In genomic region chr1:3031401-3032221, GRCh38 we compare ENCODE assay signal across 25 cellular contexts. TPM values are rescaled to one million over a fixed set of nuclear protein-coding genes. Genes with fewer than 3 reads are reported as not detected.
DNase-seq lines count a peak whose midpoint lies in the region; ATAC-seq and TF ChIP-seq lines count a peak whose summit lies in the region.
"Had no signal": no experiment of that assay in that cellular context is flagged by ENCODE, and none has a peak within 500 bp of the region (broad histone marks: within the 10 kb centered on the region; RNA-seq: fewer than 3 reads in every experiment).

No MANE protein-coding gene starts in this region.

- intact Hi-C loops in sigmoid colon (cut with DNase I) = no loop called here

- TF ChIP-seq POLR2A in sigmoid colon (IDR thresholded peaks at IDR 0.05) = no peak

- H3K4me1 ChIP-seq in sigmoid colon = no peaks in the 10 kb centered on the region

- TF ChIP-seq CTCF in sigmoid colon (IDR thresholded peaks at IDR 0.05) = no peak

- ATAC-seq in GM19035 (IDR thresholded peaks at IDR 0.05; ENCODE audit: unreplicated experiment) = no peak
- ATAC-seq: activated CD4-positive, alpha-beta T cell treated with anti-CD3 and anti-CD28 coated beads for 36 hours; K562 had no signal

- no peaks in the 10 kb centered on the region for H3K36me3 ChIP-seq in sigmoid colon
- H3K36me3 ChIP-seq: cardiac muscle cell had no signal

- H3K9me3 ChIP-seq in sigmoid colon = no peaks in the 10 kb centered on the region
- H3K9me3 ChIP-seq: testis had no signal

- H3K27ac ChIP-seq in layer of hippocampus (ENCODE audit: low read depth, low read length) (peak overlapping the region; percentile 67), sigmoid colon (no peak overlapping the region)
- H3K27ac ChIP-seq: cardiac muscle cell, testis had no signal

- TF ChIP-seq EP300 in sigmoid colon (IDR thresholded peaks at IDR 0.05) = no peak

- 64 to 81% methylated on average over 35 of the region's 35 CpGs for WGBS in sigmoid colon, 2 donors

- DNase-seq in Ammon's horn (ENCODE audit: low spot score) = peak; percentile 32
- peak; percentile 26 for DNase-seq in HT-29 (ENCODE audit: low spot score)
- peak; percentile 59 for DNase-seq in sigmoid colon
- DNase-seq in activated CD8-positive, alpha-beta memory T cell treated with anti-CD3 and anti-CD28 coated beads for 24 hours = no peak
- DNase-seq in KG1 (lab: John Stamatoyannopoulos, UW) = no peak
- DNase-seq in NCI-H1048 (lab: John Stamatoyannopoulos, UW) = no peak
- DNase-seq: activated CD4-positive, alpha-beta T cell treated with anti-CD3 and anti-CD28 coated beads for 36 hours; activated gamma-delta T cell; amniotic stem cell; foreskin fibroblast; MV-4-11; NCI-H1930; NCI-H226; nephron progenitor cell; OCI-M1; SHP77; stimulated activated CD8-positive, alpha-beta memory T cell treated with anti-CD3 and anti-CD28 coated beads, Interleukin-4, amount 100 ng/mL, for 48 hours had no signal

- H3K4me3 ChIP-seq in sigmoid colon = no peak overlapping the region
- H3K4me3 ChIP-seq: cardiac muscle cell, K562, testis had no signal

- H3K27me3 ChIP-seq in layer of hippocampus (ENCODE audit: control insufficient read depth, insufficient read depth, low read length) = no peaks in the 10 kb centered on the region
- H3K27me3 ChIP-seq in sigmoid colon = peaks cover 9 to 71% (median 22%) of the 10 kb centered on the region in 3 donors
- H3K27me3 ChIP-seq: cardiac muscle cell, testis had no signal

RNA-seq across cellular contexts. Expression of gene ACTRT2, which starts 10.3 kb away (rescaled TPM):
- not detected in 2 replicates for total RNA-seq in HT-29 (2014; rRNA removed; shearing (Covaris generic))
- total RNA-seq in sigmoid colon = not detected
- not detected for polyA plus RNA-seq in sigmoid colon
- total RNA-seq: activated CD4-positive, alpha-beta T cell treated with anti-CD3 and anti-CD28 coated beads for 36 hours; cardiac muscle cell; epithelial cell of proximal tubule; K562; kidney epithelial cell; renal cortical epithelial cell had no signal
- polyA plus RNA-seq: cardiac muscle cell, K562 had no signal

RNA-seq across cellular contexts. Expression of gene PRDM16, which starts 37.4 kb away (rescaled TPM):
- 0.10 TPM in 1 of 2 replicates, not detected in the other for total RNA-seq in HT-29 (2014; rRNA removed; shearing (Covaris generic))
- 1 to 10 TPM in 1 of 4 donors, under 1 TPM in 3; 0.14 to 1.1 (median 0.60) TPM for total RNA-seq in sigmoid colon
- polyA plus RNA-seq in sigmoid colon = 1 to 10 TPM in 1 of 3 donors, under 1 TPM in 2; under 0.01 to 1.7 (median 0.46) TPM

Comparison
In these comparisons a context has a peak if more than half of its experiments do, and no peak if none do; other contexts are left out.
1. DNase-seq: peak in Ammon's horn (single experiment), HT-29 (single experiment) and sigmoid colon (single experiment); none in activated CD8-positive, alpha-beta memory T cell treated with anti-CD3 and anti-CD28 coated beads for 24 hours (single experiment), KG1 (single experiment) and NCI-H1048 (single experiment).